ENCODE assay signal across 1 cellular context in genomic region chr20:38757145-38757800, GRCh38.
A peak's percentile ranks its signal among the peaks of the same experiment; 100 is the strongest.
TF ChIP-seq lines count a peak whose summit lies in the region.

No MANE protein-coding gene starts in this region.

TF ChIP-seq in K562, 482 proteins besides CTCF, POLR2A, EP300 and RAD21 (continued from another document):
- TF ChIP-seq ZNF184 (CRISPR knock-in tag; IDR thresholded peaks at IDR 0.05) (no peak), ZFP91 (CRISPR knock-in tag; IDR thresholded peaks at IDR 0.05) (no peak), TFE3 (CRISPR knock-in tag; IDR thresholded peaks at IDR 0.05) (no peak), NFYB (IDR thresholded peaks at IDR 0.05; ENCODE audit: extremely low read depth, insufficient read length) (no peak), ZNF121 (CRISPR knock-in tag; conservative IDR thresholded peaks at IDR 0.05) (peak; percentile 29; the same call in 1 of the 2 replicates), SIRT6 (IDR thresholded peaks at IDR 0.05; ENCODE audit: low read depth, low read length) (no peak), DIDO1 (tag; IDR thresholded peaks at IDR 0.05; ENCODE audit: low read depth) (no peak), CXXC5 (CRISPR knock-in tag; IDR thresholded peaks at IDR 0.05) (0 out of 2 replicates have a peak, but pooled peaks have one; percentile 12), NELFE (IDR thresholded peaks at IDR 0.05; ENCODE audit: insufficient read depth, insufficient read length) (no peak), ZZZ3 (IDR thresholded peaks at IDR 0.05) (no peak), ZNF395 (CRISPR knock-in tag; IDR thresholded peaks at IDR 0.05) (no peak), ZNF609 (CRISPR knock-in tag; IDR thresholded peaks at IDR 0.05; ENCODE audit: borderline replicate concordance) (no peak), SAFB2 (IDR thresholded peaks at IDR 0.05; ENCODE audit: borderline replicate concordance, low read depth, low read length, severe bottlenecking) (no peak), CREB1 (IDR thresholded peaks at IDR 0.05) (peak; percentile 65), CREB1 (CRISPR knock-in tag; IDR thresholded peaks at IDR 0.05) (no peak), RFX7 (CRISPR knock-in tag; IDR thresholded peaks at IDR 0.05) (no peak), NFIX (CRISPR knock-in tag; IDR thresholded peaks at IDR 0.05; ENCODE audit: low read depth) (no peak), HMGN3 (IDR thresholded peaks at IDR 0.05; ENCODE audit: borderline replicate concordance, extremely low read depth, insufficient read length, low read depth, low read length) (no peak), FOXP1 (CRISPR knock-in tag; IDR thresholded peaks at IDR 0.05) (no peak), CTBP1 (IDR thresholded peaks at IDR 0.05; ENCODE audit: borderline replicate concordance) (0 out of 2 replicates have a peak, but pooled peaks have one; percentile 11), CBX3 (IDR thresholded peaks at IDR 0.05; ENCODE audit: borderline replicate concordance in 1 of 2, low read length in 2 of 2) (no peak), ZNF384 (IDR thresholded peaks at IDR 0.05; ENCODE audit: low read depth, low read length) (no peak)
